1 cellular context compared by ENCODE assay signal in genomic region chr22:43088979-43089717, GRCh38.
TF ChIP-seq lines count a peak whose summit lies in the region.

Gene TTLL1, minus strand, starts transcription at chr22:43089391. Its CDS starts 13,805 bp downstream, at chr22:43075586.

TF ChIP-seq in K562, 482 proteins besides CTCF, POLR2A, EP300 and RAD21 (continued from another document and continues in another):
- TF ChIP-seq, protein P1, sequence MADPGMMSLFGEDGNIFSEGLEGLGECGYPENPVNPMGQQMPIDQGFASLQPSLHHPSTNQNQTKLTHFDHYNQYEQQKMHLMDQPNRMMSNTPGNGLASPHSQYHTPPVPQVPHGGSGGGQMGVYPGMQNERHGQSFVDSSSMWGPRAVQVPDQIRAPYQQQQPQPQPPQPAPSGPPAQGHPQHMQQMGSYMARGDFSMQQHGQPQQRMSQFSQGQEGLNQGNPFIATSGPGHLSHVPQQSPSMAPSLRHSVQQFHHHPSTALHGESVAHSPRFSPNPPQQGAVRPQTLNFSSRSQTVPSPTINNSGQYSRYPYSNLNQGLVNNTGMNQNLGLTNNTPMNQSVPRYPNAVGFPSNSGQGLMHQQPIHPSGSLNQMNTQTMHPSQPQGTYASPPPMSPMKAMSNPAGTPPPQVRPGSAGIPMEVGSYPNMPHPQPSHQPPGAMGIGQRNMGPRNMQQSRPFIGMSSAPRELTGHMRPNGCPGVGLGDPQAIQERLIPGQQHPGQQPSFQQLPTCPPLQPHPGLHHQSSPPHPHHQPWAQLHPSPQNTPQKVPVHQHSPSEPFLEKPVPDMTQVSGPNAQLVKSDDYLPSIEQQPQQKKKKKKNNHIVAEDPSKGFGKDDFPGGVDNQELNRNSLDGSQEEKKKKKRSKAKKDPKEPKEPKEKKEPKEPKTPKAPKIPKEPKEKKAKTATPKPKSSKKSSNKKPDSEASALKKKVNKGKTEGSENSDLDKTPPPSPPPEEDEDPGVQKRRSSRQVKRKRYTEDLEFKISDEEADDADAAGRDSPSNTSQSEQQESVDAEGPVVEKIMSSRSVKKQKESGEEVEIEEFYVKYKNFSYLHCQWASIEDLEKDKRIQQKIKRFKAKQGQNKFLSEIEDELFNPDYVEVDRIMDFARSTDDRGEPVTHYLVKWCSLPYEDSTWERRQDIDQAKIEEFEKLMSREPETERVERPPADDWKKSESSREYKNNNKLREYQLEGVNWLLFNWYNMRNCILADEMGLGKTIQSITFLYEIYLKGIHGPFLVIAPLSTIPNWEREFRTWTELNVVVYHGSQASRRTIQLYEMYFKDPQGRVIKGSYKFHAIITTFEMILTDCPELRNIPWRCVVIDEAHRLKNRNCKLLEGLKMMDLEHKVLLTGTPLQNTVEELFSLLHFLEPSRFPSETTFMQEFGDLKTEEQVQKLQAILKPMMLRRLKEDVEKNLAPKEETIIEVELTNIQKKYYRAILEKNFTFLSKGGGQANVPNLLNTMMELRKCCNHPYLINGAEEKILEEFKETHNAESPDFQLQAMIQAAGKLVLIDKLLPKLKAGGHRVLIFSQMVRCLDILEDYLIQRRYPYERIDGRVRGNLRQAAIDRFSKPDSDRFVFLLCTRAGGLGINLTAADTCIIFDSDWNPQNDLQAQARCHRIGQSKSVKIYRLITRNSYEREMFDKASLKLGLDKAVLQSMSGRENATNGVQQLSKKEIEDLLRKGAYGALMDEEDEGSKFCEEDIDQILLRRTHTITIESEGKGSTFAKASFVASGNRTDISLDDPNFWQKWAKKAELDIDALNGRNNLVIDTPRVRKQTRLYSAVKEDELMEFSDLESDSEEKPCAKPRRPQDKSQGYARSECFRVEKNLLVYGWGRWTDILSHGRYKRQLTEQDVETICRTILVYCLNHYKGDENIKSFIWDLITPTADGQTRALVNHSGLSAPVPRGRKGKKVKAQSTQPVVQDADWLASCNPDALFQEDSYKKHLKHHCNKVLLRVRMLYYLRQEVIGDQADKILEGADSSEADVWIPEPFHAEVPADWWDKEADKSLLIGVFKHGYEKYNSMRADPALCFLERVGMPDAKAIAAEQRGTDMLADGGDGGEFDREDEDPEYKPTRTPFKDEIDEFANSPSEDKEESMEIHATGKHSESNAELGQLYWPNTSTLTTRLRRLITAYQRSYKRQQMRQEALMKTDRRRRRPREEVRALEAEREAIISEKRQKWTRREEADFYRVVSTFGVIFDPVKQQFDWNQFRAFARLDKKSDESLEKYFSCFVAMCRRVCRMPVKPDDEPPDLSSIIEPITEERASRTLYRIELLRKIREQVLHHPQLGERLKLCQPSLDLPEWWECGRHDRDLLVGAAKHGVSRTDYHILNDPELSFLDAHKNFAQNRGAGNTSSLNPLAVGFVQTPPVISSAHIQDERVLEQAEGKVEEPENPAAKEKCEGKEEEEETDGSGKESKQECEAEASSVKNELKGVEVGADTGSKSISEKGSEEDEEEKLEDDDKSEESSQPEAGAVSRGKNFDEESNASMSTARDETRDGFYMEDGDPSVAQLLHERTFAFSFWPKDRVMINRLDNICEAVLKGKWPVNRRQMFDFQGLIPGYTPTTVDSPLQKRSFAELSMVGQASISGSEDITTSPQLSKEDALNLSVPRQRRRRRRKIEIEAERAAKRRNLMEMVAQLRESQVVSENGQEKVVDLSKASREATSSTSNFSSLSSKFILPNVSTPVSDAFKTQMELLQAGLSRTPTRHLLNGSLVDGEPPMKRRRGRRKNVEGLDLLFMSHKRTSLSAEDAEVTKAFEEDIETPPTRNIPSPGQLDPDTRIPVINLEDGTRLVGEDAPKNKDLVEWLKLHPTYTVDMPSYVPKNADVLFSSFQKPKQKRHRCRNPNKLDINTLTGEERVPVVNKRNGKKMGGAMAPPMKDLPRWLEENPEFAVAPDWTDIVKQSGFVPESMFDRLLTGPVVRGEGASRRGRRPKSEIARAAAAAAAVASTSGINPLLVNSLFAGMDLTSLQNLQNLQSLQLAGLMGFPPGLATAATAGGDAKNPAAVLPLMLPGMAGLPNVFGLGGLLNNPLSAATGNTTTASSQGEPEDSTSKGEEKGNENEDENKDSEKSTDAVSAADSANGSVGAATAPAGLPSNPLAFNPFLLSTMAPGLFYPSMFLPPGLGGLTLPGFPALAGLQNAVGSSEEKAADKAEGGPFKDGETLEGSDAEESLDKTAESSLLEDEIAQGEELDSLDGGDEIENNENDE (IDR thresholded peaks at IDR 0.05; ENCODE audit: low read depth, low read length) = no peak
- TF ChIP-seq KHSRP (IDR thresholded peaks at IDR 0.05) (no peak), ZNF143 (CRISPR knock-in tag; IDR thresholded peaks at IDR 0.05) (no peak), ILK (tag; IDR thresholded peaks at IDR 0.05; ENCODE audit: borderline replicate concordance, low read depth) (no peak), WHSC1 (IDR thresholded peaks at IDR 0.05; ENCODE audit: low read length) (no peak), USF1 (CRISPR knock-in tag; IDR thresholded peaks at IDR 0.05) (no peak), MAFG (tag; conservative IDR thresholded peaks at IDR 0.05) (no peak), EP400 (IDR thresholded peaks at IDR 0.05) (no peak), TRIM24 (IDR thresholded peaks at IDR 0.05) (no peak), BHLHE40 (IDR thresholded peaks at IDR 0.05; ENCODE audit: low read length) (0 out of 2 replicates have a peak, but pooled peaks have one; percentile 8), ZNF431 (CRISPR knock-in tag; IDR thresholded peaks at IDR 0.05) (no peak), GTF2E2 (tag; IDR thresholded peaks at IDR 0.05) (no peak), RHOXF2B (CRISPR knock-in tag; conservative IDR thresholded peaks at IDR 0.05) (no peak), CCAR2 (IDR thresholded peaks at IDR 0.05; ENCODE audit: low read depth, low read length) (no peak), RB1 (IDR thresholded peaks at IDR 0.05; ENCODE audit: low read depth) (peak; percentile 79; the same call in 1 of the 2 replicates), NELFE (IDR thresholded peaks at IDR 0.05; ENCODE audit: insufficient read depth, insufficient read length) (no peak), SAFB (IDR thresholded peaks at IDR 0.05; ENCODE audit: borderline replicate concordance, low read depth, low read length) (no peak), CREM (IDR thresholded peaks at IDR 0.05; ENCODE audit: low read depth) (peak; percentile 75), GTF2F1 (IDR thresholded peaks at IDR 0.05; ENCODE audit: low read depth, low read length) (no peak), MYBL2 (IDR thresholded peaks at IDR 0.05; ENCODE audit: low read depth) (no peak), MYBL2 (CRISPR knock-in tag; IDR thresholded peaks at IDR 0.05; ENCODE audit: borderline replicate concordance) (no peak), PHF20 (IDR thresholded peaks at IDR 0.05; ENCODE audit: partially characterized antibody) (peak; percentile 33), ZNF79 (CRISPR knock-in tag; IDR thresholded peaks at IDR 0.05; ENCODE audit: low read depth) (no peak), E2F5 (CRISPR knock-in tag; IDR thresholded peaks at IDR 0.05) (no peak), HNRNPK (IDR thresholded peaks at IDR 0.05; ENCODE audit: low read depth, low read length, poor library complexity, severe bottlenecking) (no peak), ZNF586 (CRISPR knock-in tag; conservative IDR thresholded peaks at IDR 0.05) (no peak), CEBPG (CRISPR knock-in tag; IDR thresholded peaks at IDR 0.05) (peak; percentile 55; the same call in 1 of the 2 replicates), CEBPG (tag; conservative IDR thresholded peaks at IDR 0.05 in 1 of 2, IDR thresholded peaks at IDR 0.05 in 1 of 2) (peak; percentile 28 to 48), ZNF146 (CRISPR knock-in tag; IDR thresholded peaks at IDR 0.05; ENCODE audit: unreplicated experiment) (no peak), GMEB1 (CRISPR knock-in tag; IDR thresholded peaks at IDR 0.05) (peak; percentile 72), SAP30 (IDR thresholded peaks at IDR 0.05; ENCODE audit: borderline replicate concordance, insufficient read depth, low read depth, low read length, poor library complexity, severe bottlenecking) (peak; percentile 62), RBM22 (IDR thresholded peaks at IDR 0.05; ENCODE audit: low read depth, low read length, poor library complexity, severe bottlenecking) (peak; percentile 89), NR2F6 (CRISPR knock-in tag; IDR thresholded peaks at IDR 0.05) (no peak)
- TF ChIP-seq, protein P2, sequence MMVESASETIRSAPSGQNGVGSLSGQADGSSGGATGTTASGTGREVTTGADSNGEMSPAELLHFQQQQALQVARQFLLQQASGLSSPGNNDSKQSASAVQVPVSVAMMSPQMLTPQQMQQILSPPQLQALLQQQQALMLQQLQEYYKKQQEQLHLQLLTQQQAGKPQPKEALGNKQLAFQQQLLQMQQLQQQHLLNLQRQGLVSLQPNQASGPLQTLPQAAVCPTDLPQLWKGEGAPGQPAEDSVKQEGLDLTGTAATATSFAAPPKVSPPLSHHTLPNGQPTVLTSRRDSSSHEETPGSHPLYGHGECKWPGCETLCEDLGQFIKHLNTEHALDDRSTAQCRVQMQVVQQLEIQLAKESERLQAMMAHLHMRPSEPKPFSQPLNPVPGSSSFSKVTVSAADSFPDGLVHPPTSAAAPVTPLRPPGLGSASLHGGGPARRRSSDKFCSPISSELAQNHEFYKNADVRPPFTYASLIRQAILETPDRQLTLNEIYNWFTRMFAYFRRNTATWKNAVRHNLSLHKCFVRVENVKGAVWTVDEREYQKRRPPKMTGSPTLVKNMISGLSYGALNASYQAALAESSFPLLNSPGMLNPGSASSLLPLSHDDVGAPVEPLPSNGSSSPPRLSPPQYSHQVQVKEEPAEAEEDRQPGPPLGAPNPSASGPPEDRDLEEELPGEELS (CRISPR knock-in tag; IDR thresholded peaks at IDR 0.05; ENCODE audit: borderline replicate concordance) = no peak
- TF ChIP-seq, protein P3, sequence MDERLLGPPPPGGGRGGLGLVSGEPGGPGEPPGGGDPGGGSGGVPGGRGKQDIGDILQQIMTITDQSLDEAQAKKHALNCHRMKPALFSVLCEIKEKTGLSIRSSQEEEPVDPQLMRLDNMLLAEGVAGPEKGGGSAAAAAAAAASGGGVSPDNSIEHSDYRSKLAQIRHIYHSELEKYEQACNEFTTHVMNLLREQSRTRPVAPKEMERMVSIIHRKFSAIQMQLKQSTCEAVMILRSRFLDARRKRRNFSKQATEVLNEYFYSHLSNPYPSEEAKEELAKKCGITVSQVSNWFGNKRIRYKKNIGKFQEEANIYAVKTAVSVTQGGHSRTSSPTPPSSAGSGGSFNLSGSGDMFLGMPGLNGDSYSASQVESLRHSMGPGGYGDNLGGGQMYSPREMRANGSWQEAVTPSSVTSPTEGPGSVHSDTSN (CRISPR knock-in tag; IDR thresholded peaks at IDR 0.05; ENCODE audit: low read depth) = no peak
- TF ChIP-seq, protein P3 (tag; conservative IDR thresholded peaks at IDR 0.05; ENCODE audit: low read depth) = no peak
- TF ChIP-seq, protein P4, sequence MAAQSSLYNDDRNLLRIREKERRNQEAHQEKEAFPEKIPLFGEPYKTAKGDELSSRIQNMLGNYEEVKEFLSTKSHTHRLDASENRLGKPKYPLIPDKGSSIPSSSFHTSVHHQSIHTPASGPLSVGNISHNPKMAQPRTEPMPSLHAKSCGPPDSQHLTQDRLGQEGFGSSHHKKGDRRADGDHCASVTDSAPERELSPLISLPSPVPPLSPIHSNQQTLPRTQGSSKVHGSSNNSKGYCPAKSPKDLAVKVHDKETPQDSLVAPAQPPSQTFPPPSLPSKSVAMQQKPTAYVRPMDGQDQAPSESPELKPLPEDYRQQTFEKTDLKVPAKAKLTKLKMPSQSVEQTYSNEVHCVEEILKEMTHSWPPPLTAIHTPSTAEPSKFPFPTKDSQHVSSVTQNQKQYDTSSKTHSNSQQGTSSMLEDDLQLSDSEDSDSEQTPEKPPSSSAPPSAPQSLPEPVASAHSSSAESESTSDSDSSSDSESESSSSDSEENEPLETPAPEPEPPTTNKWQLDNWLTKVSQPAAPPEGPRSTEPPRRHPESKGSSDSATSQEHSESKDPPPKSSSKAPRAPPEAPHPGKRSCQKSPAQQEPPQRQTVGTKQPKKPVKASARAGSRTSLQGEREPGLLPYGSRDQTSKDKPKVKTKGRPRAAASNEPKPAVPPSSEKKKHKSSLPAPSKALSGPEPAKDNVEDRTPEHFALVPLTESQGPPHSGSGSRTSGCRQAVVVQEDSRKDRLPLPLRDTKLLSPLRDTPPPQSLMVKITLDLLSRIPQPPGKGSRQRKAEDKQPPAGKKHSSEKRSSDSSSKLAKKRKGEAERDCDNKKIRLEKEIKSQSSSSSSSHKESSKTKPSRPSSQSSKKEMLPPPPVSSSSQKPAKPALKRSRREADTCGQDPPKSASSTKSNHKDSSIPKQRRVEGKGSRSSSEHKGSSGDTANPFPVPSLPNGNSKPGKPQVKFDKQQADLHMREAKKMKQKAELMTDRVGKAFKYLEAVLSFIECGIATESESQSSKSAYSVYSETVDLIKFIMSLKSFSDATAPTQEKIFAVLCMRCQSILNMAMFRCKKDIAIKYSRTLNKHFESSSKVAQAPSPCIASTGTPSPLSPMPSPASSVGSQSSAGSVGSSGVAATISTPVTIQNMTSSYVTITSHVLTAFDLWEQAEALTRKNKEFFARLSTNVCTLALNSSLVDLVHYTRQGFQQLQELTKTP (IDR thresholded peaks at IDR 0.05; ENCODE audit: low read depth in 1 of 2, partially characterized antibody in 2 of 2) = no peak
